ENCODE assay signal across 1 cellular context in the genomic region with DNA sequence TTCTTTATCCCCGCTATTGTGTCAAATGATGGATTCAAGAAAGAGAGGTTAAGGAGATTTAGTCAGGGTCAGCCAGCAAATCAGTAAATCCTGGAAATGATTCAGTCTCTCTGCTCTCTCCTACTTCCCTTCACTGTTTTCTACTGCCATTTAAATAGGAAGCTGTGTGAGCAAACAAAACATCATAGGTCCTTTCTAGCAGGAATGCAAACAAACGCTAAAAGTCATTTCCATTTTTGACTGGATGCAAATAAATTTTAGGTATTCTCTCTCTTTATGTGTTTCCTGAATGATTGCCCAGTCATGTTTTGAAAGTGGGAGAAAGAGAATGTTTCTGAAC.
TF ChIP-seq lines count a peak whose summit lies in the region.

No MANE protein-coding gene starts in this region.

TF ChIP-seq in endothelial cell of umbilical vein, 7 proteins besides CTCF, POLR2A, EP300 and RAD21:
- TF ChIP-seq GATA2 (IDR thresholded peaks at IDR 0.05; ENCODE audit: insufficient read depth, insufficient read length, low read depth, low read length) = peak; percentile 83
- TF ChIP-seq JUN (IDR thresholded peaks at IDR 0.05; ENCODE audit: borderline replicate concordance, insufficient read depth, insufficient read length, low read depth) = peak; percentile 15
- TF ChIP-seq POLR2AphosphoS5 (IDR thresholded peaks at IDR 0.05; ENCODE audit: insufficient read depth, low read depth, low read length) = peak; percentile 65
- TF ChIP-seq FOS (IDR thresholded peaks at IDR 0.05; ENCODE audit: borderline replicate concordance, insufficient read depth, low read length) = peak; percentile 90
- TF ChIP-seq, protein P1, sequence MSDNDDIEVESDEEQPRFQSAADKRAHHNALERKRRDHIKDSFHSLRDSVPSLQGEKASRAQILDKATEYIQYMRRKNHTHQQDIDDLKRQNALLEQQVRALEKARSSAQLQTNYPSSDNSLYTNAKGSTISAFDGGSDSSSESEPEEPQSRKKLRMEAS (IDR thresholded peaks at IDR 0.05; ENCODE audit: insufficient read depth, insufficient read length) = no peak
- no peak for TF ChIP-seq EZH2 (IDR thresholded peaks at IDR 0.05; ENCODE audit: borderline replicate concordance, low read depth, low read length, severe bottlenecking)
- TF ChIP-seq MYC (IDR thresholded peaks at IDR 0.05; ENCODE audit: low read depth, low read length) = no peak
